33 cellular contexts compared by ENCODE assay signal in the genomic region with DNA sequence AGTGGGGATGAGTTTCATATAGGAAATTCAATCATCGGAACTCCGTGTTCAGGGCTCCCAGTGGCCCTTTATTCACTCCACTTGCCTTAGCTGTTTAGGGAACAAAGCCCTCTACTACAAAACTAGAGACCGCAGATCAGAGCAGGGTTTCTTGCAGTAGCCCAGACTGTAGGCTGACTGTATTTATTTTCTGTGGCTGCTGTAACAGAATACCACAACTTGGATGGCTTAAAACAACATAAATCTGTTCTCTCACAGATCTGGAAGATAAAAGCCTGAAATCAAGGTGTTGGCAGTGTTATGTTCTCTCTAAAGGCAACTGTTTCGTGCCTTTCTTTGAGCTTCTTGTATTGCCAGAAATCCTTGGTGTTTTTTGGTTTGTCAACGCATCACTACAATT.
"Had no signal": no experiment of that assay in that cellular context is flagged by ENCODE, and none has a peak within 500 bp of the region (broad histone marks: within the 10 kb centered on the region; RNA-seq: fewer than 3 reads in every experiment).

No MANE protein-coding gene starts in this region.

- H3K4me3 ChIP-seq: coronary artery, esophagus squamous epithelium, heart right ventricle, lower lobe of right lung, mucosa of descending colon, ovary, psoas muscle, sigmoid colon, testis, tibial artery, upper lobe of left lung had no signal

- H3K36me3 Mint-ChIP-seq: immature natural killer cell; stimulated activated memory B cell treated with anti-CD40 and anti-IgM and Interleukin-4, amounts not matched to agents 10 μg/mL and 1 μg/mL and 100 μg/mL, for 72 hours had no signal

- H3K27me3 ChIP-seq: esophagus squamous epithelium, heart right ventricle, ovary, sigmoid colon, testis, tibial artery, upper lobe of left lung had no signal

- DNase-seq: dermis blood vessel endothelial cell; effector memory CD8-positive, alpha-beta T cell; erythroblast; esophagus squamous epithelium; foreskin melanocyte; glutamatergic neuron; heart right ventricle; hippocampal formation; immature natural killer cell; islet precursor cell; kidney glomerular epithelial cell; left colon; left ventricle myocardium superior; lower lobe of right lung; mucosa of descending colon; naive B cell; occipital lobe; ovary; posterior cingulate gyrus; psoas muscle; right cardiac atrium; sigmoid colon; stimulated activated CD4-positive, alpha-beta T cell treated with anti-CD3 and anti-CD28 coated beads, Interleukin-2, amount 100 ng/mL, for 24 hours; stimulated activated CD4-positive, alpha-beta T cell treated with anti-CD3 and anti-CD28 coated beads, Interleukin-4, amount 100 ng/mL, for 4 hours; stimulated activated naive CD8-positive, alpha-beta T cell treated with anti-CD3 and anti-CD28 coated beads, Interleukin-15, Interleukin-2, amounts not matched to agents 100 U/mL and 50 U/mL, for 24 hours; substantia nigra; testis; tibial artery; upper lobe of left lung had no signal

- H3K27ac Mint-ChIP-seq: effector memory CD8-positive, alpha-beta T cell; immature natural killer cell; mesothelial cell of epicardium; naive B cell; natural killer cell treated with Interleukin-12 subunit alpha and Interleukin-12 subunit beta and Interleukin-15 and Interleukin-18, amount 100 ng/mL, for 72 hours; stimulated activated memory B cell treated with anti-CD40 and anti-IgM and Interleukin-4, amounts not matched to agents 10 μg/mL and 1 μg/mL and 100 μg/mL, for 72 hours had no signal

- H3K4me3 Mint-ChIP-seq: effector memory CD8-positive, alpha-beta T cell; immature natural killer cell; mesothelial cell of epicardium; naive B cell; natural killer cell treated with Interleukin-12 subunit alpha and Interleukin-12 subunit beta and Interleukin-15 and Interleukin-18, amount 100 ng/mL, for 72 hours; stimulated activated memory B cell treated with anti-CD40 and anti-IgM and Interleukin-4, amounts not matched to agents 10 μg/mL and 1 μg/mL and 100 μg/mL, for 72 hours had no signal

- H3K4me1 Mint-ChIP-seq: immature natural killer cell; naive B cell; stimulated activated memory B cell treated with anti-CD40 and anti-IgM and Interleukin-4, amounts not matched to agents 10 μg/mL and 1 μg/mL and 100 μg/mL, for 72 hours had no signal

- H3K36me3 ChIP-seq: esophagus squamous epithelium, heart right ventricle, lower lobe of right lung, ovary, sigmoid colon, tibial artery, upper lobe of left lung had no signal

- H3K9me3 ChIP-seq: esophagus squamous epithelium, lower lobe of right lung, mucosa of descending colon, ovary, psoas muscle, sigmoid colon, testis, tibial artery, upper lobe of left lung had no signal

- H3K27me3 Mint-ChIP-seq: effector memory CD8-positive, alpha-beta T cell; naive B cell; stimulated activated memory B cell treated with anti-CD40 and anti-IgM and Interleukin-4, amounts not matched to agents 10 μg/mL and 1 μg/mL and 100 μg/mL, for 72 hours had no signal

- H3K27ac ChIP-seq: coronary artery, esophagus squamous epithelium, heart right ventricle, lower lobe of right lung, ovary, psoas muscle, sigmoid colon, testis, tibial artery, upper lobe of left lung had no signal

- H3K4me1 ChIP-seq: lower lobe of right lung, sigmoid colon, testis, tibial artery, upper lobe of left lung had no signal
